ENCODE assay signal across 8 cellular contexts in genomic region chr21:30340714-30341573, GRCh38.
DNase-seq lines count a peak whose midpoint lies in the region; ATAC-seq and TF ChIP-seq lines count a peak whose summit lies in the region.

No MANE protein-coding gene starts in this region.

- H3K4me3 ChIP-seq in GM12875 (ENCODE audit: low read depth, low read length) = no peak overlapping the region

- TF ChIP-seq CTCF in GM12875 (IDR thresholded peaks at IDR 0.05; ENCODE audit: borderline replicate concordance, insufficient read depth, low read depth, low read length) = peak; percentile 59; the same call in 1 of the 2 replicates

- DNase-seq in AG20443 (ENCODE audit: low spot score) (peak; percentile 23), NCI-H2107 treated with DMSO at 0.1 percent for 48 hours (lab: John Stamatoyannopoulos, UW; ENCODE audit: unreplicated experiment) (peak; percentile 12), amniotic epithelial cell (ENCODE audit: low read depth) (peak; percentile 14), inferior parietal cortex (ENCODE audit: extremely low spot score) (peak; percentile 53), NCI-H2227 treated with DMSO at 0.1 percent for 48 hours (lab: John Stamatoyannopoulos, UW) (no peak)
- DNase-seq in stimulated activated CD4-positive, alpha-beta T cell treated with anti-CD3 and anti-CD28 coated beads, Interleukin-4, amount 100 ng/mL, for 48 hours (ENCODE audit: low read depth in 2 of 2) = peak; percentile 11 to 13

- no peak for ATAC-seq in HG03342 (IDR thresholded peaks at IDR 0.05; ENCODE audit: unreplicated experiment)
